ENCODE assay signal across 1 cellular context in the genomic region with DNA sequence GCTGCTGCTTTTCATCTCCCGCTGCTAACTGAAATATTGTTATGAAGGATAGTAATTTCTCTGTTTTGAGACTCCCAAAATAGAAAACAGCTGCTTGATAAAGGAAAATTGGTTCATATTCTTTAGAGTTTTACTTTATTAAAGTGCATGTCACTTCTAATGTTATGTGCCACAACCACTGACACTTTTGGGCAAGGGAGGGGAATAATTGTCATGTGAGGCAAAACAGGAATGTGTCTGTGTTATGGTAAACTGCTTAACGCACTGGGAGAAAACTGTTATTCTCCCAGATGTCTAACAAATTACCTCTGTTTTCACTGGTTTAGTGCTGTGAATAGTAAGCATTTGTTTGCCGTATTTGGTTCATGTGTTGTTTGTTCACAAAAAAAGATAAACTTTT.
TF ChIP-seq lines count a peak whose summit lies in the region.

No MANE protein-coding gene starts in this region.

TF ChIP-seq in SK-N-SH treated with all-trans-retinoic acid at 6 μM for 48 hours, 23 proteins besides CTCF, POLR2A, EP300 and RAD21 (continued from another document):
- TF ChIP-seq, protein P1, sequence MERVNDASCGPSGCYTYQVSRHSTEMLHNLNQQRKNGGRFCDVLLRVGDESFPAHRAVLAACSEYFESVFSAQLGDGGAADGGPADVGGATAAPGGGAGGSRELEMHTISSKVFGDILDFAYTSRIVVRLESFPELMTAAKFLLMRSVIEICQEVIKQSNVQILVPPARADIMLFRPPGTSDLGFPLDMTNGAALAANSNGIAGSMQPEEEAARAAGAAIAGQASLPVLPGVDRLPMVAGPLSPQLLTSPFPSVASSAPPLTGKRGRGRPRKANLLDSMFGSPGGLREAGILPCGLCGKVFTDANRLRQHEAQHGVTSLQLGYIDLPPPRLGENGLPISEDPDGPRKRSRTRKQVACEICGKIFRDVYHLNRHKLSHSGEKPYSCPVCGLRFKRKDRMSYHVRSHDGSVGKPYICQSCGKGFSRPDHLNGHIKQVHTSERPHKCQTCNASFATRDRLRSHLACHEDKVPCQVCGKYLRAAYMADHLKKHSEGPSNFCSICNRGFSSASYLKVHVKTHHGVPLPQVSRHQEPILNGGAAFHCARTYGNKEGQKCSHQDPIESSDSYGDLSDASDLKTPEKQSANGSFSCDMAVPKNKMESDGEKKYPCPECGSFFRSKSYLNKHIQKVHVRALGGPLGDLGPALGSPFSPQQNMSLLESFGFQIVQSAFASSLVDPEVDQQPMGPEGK (CRISPR knock-in tag; IDR thresholded peaks at IDR 0.05; ENCODE audit: borderline replicate concordance) = 0 out of 2 replicates have a peak, but pooled peaks have one; percentile 29
- TF ChIP-seq, protein P2, sequence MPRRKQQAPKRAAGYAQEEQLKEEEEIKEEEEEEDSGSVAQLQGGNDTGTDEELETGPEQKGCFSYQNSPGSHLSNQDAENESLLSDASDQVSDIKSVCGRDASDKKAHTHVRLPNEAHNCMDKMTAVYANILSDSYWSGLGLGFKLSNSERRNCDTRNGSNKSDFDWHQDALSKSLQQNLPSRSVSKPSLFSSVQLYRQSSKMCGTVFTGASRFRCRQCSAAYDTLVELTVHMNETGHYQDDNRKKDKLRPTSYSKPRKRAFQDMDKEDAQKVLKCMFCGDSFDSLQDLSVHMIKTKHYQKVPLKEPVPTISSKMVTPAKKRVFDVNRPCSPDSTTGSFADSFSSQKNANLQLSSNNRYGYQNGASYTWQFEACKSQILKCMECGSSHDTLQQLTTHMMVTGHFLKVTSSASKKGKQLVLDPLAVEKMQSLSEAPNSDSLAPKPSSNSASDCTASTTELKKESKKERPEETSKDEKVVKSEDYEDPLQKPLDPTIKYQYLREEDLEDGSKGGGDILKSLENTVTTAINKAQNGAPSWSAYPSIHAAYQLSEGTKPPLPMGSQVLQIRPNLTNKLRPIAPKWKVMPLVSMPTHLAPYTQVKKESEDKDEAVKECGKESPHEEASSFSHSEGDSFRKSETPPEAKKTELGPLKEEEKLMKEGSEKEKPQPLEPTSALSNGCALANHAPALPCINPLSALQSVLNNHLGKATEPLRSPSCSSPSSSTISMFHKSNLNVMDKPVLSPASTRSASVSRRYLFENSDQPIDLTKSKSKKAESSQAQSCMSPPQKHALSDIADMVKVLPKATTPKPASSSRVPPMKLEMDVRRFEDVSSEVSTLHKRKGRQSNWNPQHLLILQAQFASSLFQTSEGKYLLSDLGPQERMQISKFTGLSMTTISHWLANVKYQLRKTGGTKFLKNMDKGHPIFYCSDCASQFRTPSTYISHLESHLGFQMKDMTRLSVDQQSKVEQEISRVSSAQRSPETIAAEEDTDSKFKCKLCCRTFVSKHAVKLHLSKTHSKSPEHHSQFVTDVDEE (CRISPR knock-in tag; IDR thresholded peaks at IDR 0.05) = peak; percentile 95
- peak; percentile 63 for TF ChIP-seq ISL1 (CRISPR knock-in tag; IDR thresholded peaks at IDR 0.05)
- no peak for TF ChIP-seq ZNF8 (CRISPR knock-in tag; IDR thresholded peaks at IDR 0.05)
- TF ChIP-seq RARB (CRISPR knock-in tag; IDR thresholded peaks at IDR 0.05) = no peak
- TF ChIP-seq ZNF70 (CRISPR knock-in tag; IDR thresholded peaks at IDR 0.05) = peak; percentile 56; the same call in 1 of the 2 replicates
- no peak for TF ChIP-seq ESRRG (CRISPR knock-in tag; IDR thresholded peaks at IDR 0.05)
- TF ChIP-seq SNAI2 (CRISPR knock-in tag; IDR thresholded peaks at IDR 0.05) = peak; percentile 80; the same call in 1 of the 2 replicates
- no peak for TF ChIP-seq ZFP30 (CRISPR knock-in tag; IDR thresholded peaks at IDR 0.05)
- peak; percentile 18; the same call in 1 of the 2 replicates for TF ChIP-seq ZFP3 (CRISPR knock-in tag; IDR thresholded peaks at IDR 0.05)
